Comparison of ENCODE assay signal across 19 cellular contexts in genomic region chr10:127909716-127910463, GRCh38. TPM values are rescaled to one million over a fixed set of nuclear protein-coding genes. Genes with fewer than 3 reads are reported as not detected.
"Had no signal": no experiment of that assay in that cellular context is flagged by ENCODE, and none has a peak within 500 bp of the region (broad histone marks: within the 10 kb centered on the region; RNA-seq: fewer than 3 reads in every experiment).

No MANE protein-coding gene starts in this region.

- H3K9me3 Mint-ChIP-seq: activated T-cell treated with anti-CD3 and anti-CD28 coated beads, Interleukin-2, amount 50 U/mL, for 24 hours; endodermal cell; neural progenitor cell; stimulated activated naive CD8-positive, alpha-beta T cell treated with anti-CD3 and anti-CD28 coated beads, Interleukin-15, Interleukin-2, amounts not matched to agents 100 ng/mL and 50 ng/mL, for 24 hours had no signal

- ATAC-seq: activated CD8-positive, alpha-beta memory T cell treated with anti-CD3 and anti-CD28 coated beads, Interleukin-2, amount 10 ng/mL, durations not matched to agents 7 days and 5 days; sciatic nerve had no signal

- H3K4me1 Mint-ChIP-seq: activated CD8-positive, alpha-beta memory T cell treated with anti-CD3 and anti-CD28 coated beads, Interleukin-2, amount 10 ng/mL, durations not matched to agents 7 days and 5 days had no signal

- H3K36me3 ChIP-seq: neural progenitor cell, SJCRH30 had no signal

- DNase-seq: activated CD4-positive, alpha-beta T cell treated with anti-CD3 and anti-CD28 coated beads, Interleukin-2, amount 50 U/mL, for 4 hours; activated CD4-positive, CD25-positive, alpha-beta regulatory T cell treated with anti-CD3 and anti-CD28 coated beads, Interleukin-2, amount 50 U/mL, for 72 hours; activated CD8-positive, alpha-beta memory T cell treated with anti-CD3 and anti-CD28 coated beads, Interleukin-2, amount 10 ng/mL, durations not matched to agents 7 days and 5 days; activated naive CD4-positive, alpha-beta T cell; activated T-cell treated with anti-CD3 and anti-CD28 coated beads, Interleukin-2, amount 50 U/mL, for 24 hours; dermis blood vessel endothelial cell; endodermal cell; foreskin fibroblast; posterior cingulate gyrus; SJCRH30; stimulated activated CD4-positive, alpha-beta T cell treated with anti-CD3 and anti-CD28 coated beads, Interleukin-4, amount 100 ng/mL, for 1 hour; stimulated activated CD8-positive, alpha-beta memory T cell treated with anti-CD3 and anti-CD28 coated beads, Interleukin-4, amount 100 ng/mL, for 48 hours; T-helper 9 cell had no signal

- H3K4me1 ChIP-seq: SJCRH30 had no signal

- H3K27ac ChIP-seq: neural progenitor cell, SJCRH30 had no signal

- H3K4me3 ChIP-seq: neural progenitor cell, SJCRH30 had no signal

- H3K36me3 Mint-ChIP-seq: activated CD8-positive, alpha-beta memory T cell treated with anti-CD3 and anti-CD28 coated beads, Interleukin-2, amount 10 ng/mL, durations not matched to agents 7 days and 5 days; neural progenitor cell had no signal

- H3K9me3 ChIP-seq: SJCRH30 had no signal

- H3K27ac Mint-ChIP-seq: activated CD8-positive, alpha-beta memory T cell treated with anti-CD3 and anti-CD28 coated beads, Interleukin-2, amount 10 ng/mL, durations not matched to agents 7 days and 5 days; activated T-cell treated with anti-CD3 and anti-CD28 coated beads, Interleukin-2, amount 50 U/mL, for 24 hours; endodermal cell; neural progenitor cell; stimulated activated naive CD8-positive, alpha-beta T cell treated with anti-CD3 and anti-CD28 coated beads, Interleukin-15, Interleukin-2, amounts not matched to agents 100 ng/mL and 50 ng/mL, for 24 hours had no signal

- H3K4me3 Mint-ChIP-seq: activated CD8-positive, alpha-beta memory T cell treated with anti-CD3 and anti-CD28 coated beads, Interleukin-2, amount 10 ng/mL, durations not matched to agents 7 days and 5 days; activated T-cell treated with anti-CD3 and anti-CD28 coated beads, Interleukin-2, amount 50 U/mL, for 24 hours; endodermal cell; neural progenitor cell; stimulated activated naive CD8-positive, alpha-beta T cell treated with anti-CD3 and anti-CD28 coated beads, Interleukin-15, Interleukin-2, amounts not matched to agents 100 ng/mL and 50 ng/mL, for 24 hours had no signal

- H3K27me3 ChIP-seq: SJCRH30 had no signal

RNA-seq across cellular contexts. Expression of gene CLRN3, which starts 17.1 kb away (rescaled TPM):
- total RNA-seq: activated CD8-positive, alpha-beta memory T cell treated with anti-CD3 and anti-CD28 coated beads, Interleukin-2, amount 10 ng/mL, durations not matched to agents 7 days and 5 days; dermis blood vessel endothelial cell; endodermal cell; sciatic nerve; SJCRH30; temporal lobe had no signal
- polyA plus RNA-seq: esophagus, urinary bladder had no signal
